Comparison of ENCODE assay signal across 9 cellular contexts in the genomic region with DNA sequence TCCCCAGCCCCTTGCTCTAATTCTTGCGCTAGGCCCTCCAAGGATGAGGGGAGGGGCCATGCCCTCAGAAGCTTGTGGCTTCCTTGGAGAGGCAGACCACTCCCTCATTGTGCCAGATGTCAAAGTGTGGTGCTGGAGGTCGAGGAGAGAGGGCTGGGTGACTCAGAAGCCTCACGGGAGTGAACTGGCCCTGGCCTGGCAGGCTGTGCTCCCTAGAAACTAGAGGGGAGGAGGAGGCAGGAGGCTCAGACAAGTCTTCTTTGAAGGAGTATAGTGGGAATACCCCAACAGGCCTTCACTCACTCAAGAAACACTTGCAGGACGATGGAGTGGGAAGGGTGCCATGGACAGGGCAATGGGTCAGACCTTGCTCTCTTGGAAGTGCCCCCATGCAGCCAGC. TPM values are rescaled to one million over a fixed set of nuclear protein-coding genes. Genes with fewer than 3 reads are reported as not detected.
A peak's percentile ranks its signal among the peaks of the same experiment; 100 is the strongest.
DNase-seq lines count a peak whose midpoint lies in the region; ATAC-seq and TF ChIP-seq lines count a peak whose summit lies in the region.
"Had no signal": no experiment of that assay in that cellular context is flagged by ENCODE, and none has a peak within 500 bp of the region (broad histone marks: within the 10 kb centered on the region; RNA-seq: fewer than 3 reads in every experiment).

No MANE protein-coding gene starts in this region.

- H3K36me3 Mint-ChIP-seq in activated CD4-positive, alpha-beta T cell treated with anti-CD3 and anti-CD28 coated beads for 36 hours (ENCODE audit: low read depth): peaks cover 3% of the 10 kb centered on the region
- H3K36me3 Mint-ChIP-seq in activated naive CD8-positive, alpha-beta T cell treated with anti-CD3 and anti-CD28 coated beads, Interleukin-2, amount 50 U/mL, for 24 hours (ENCODE audit: low read depth): peaks cover 1% of the 10 kb centered on the region

- POLR2A ChIA-PET in activated CD4-positive, alpha-beta T cell treated with anti-CD3 and anti-CD28 coated beads for 36 hours (lab: Charles Lee): no interaction called here

- no peaks in the 10 kb centered on the region for H3K4me1 Mint-ChIP-seq in activated CD4-positive, alpha-beta T cell treated with anti-CD3 and anti-CD28 coated beads for 36 hours
- no peaks in the 10 kb centered on the region for H3K4me1 Mint-ChIP-seq in activated naive CD8-positive, alpha-beta T cell treated with anti-CD3 and anti-CD28 coated beads, Interleukin-2, amount 50 U/mL, for 24 hours

- no peaks in the 10 kb centered on the region for H3K27me3 Mint-ChIP-seq in activated CD4-positive, alpha-beta T cell treated with anti-CD3 and anti-CD28 coated beads for 36 hours
- no peaks in the 10 kb centered on the region for H3K27me3 Mint-ChIP-seq in activated naive CD8-positive, alpha-beta T cell treated with anti-CD3 and anti-CD28 coated beads, Interleukin-2, amount 50 U/mL, for 24 hours

- no peaks in the 10 kb centered on the region for H3K9me3 ChIP-seq in stomach smooth muscle (ENCODE audit: control insufficient read depth in 2 of 2, low read length in 2 of 2)
- no peaks in the 10 kb centered on the region for H3K9me3 ChIP-seq in esophagus muscularis mucosa

- ATAC-seq in activated CD4-positive, alpha-beta T cell treated with anti-CD3 and anti-CD28 coated beads for 36 hours: no peak
- no peak for ATAC-seq in activated naive CD8-positive, alpha-beta T cell treated with anti-CD3 and anti-CD28 coated beads, Interleukin-2, amount 50 U/mL, for 24 hours

- 39% methylated on average over 3 of the region's 4 CpGs for WGBS in esophagus muscularis mucosa

- H3K27ac ChIP-seq in stomach smooth muscle (ENCODE audit: low read length) (peak overlapping the region; percentile 49), esophagus muscularis mucosa (replicated peaks in 1 of 4) (no peak overlapping the region)
- H3K27ac ChIP-seq: SK-N-MC had no signal

- H3K4me3 ChIP-seq in H7 (ENCODE audit: insufficient read depth, low read depth, low read length) (no peak overlapping the region), foreskin fibroblast (ENCODE audit: low read depth in 1 of 2, low read length in 2 of 2) (no peak overlapping the region), stomach smooth muscle (ENCODE audit: low read length in 2 of 2) (no peak overlapping the region), esophagus muscularis mucosa (no peak overlapping the region)
- H3K4me3 ChIP-seq: SK-N-MC had no signal

- intact Hi-C loops in esophagus muscularis mucosa (cut with DNase I): loop anchor here (5.0 kb wide), 1 partner anchor 127 kb away; a partner anchor contains a TSS
- intact Hi-C loops in activated CD4-positive, alpha-beta T cell treated with anti-CD3 and anti-CD28 coated beads for 36 hours (cut with DNase I, micrococcal nuclease): no loop called here

- H3K36me3 ChIP-seq in H7 (replicated peaks; ENCODE audit: control insufficient read depth, insufficient read depth, low read length): peaks cover 5% of the 10 kb centered on the region
- H3K36me3 ChIP-seq in stomach smooth muscle (ENCODE audit: control insufficient read depth in 2 of 2, insufficient read depth in 2 of 2, low read length in 2 of 2): peaks cover 0 to 2% of the 10 kb centered on the region in 2 donors
- peaks cover 0 to 21% (median 15%) of the 10 kb centered on the region in 4 donors for H3K36me3 ChIP-seq in esophagus muscularis mucosa

- no peak overlapping the region for H3K4me3 Mint-ChIP-seq in activated CD4-positive, alpha-beta T cell treated with anti-CD3 and anti-CD28 coated beads for 36 hours
- no peak overlapping the region for H3K4me3 Mint-ChIP-seq in activated naive CD8-positive, alpha-beta T cell treated with anti-CD3 and anti-CD28 coated beads, Interleukin-2, amount 50 U/mL, for 24 hours

- TF ChIP-seq POLR2A in esophagus muscularis mucosa (IDR thresholded peaks at IDR 0.05; ENCODE audit: low read depth): no peak

- H3K9ac ChIP-seq in stomach smooth muscle (ENCODE audit: low read length in 2 of 2): no peak overlapping the region

- H3K27me3 ChIP-seq in H7 (ENCODE audit: control insufficient read depth, insufficient read depth, low read length): no peaks in the 10 kb centered on the region
- no peaks in the 10 kb centered on the region for H3K27me3 ChIP-seq in stomach smooth muscle (ENCODE audit: control insufficient read depth in 1 of 2, insufficient read depth in 2 of 2, low read length in 2 of 2)
- no peaks in the 10 kb centered on the region for H3K27me3 ChIP-seq in esophagus muscularis mucosa

- no peak overlapping the region for H3K27ac Mint-ChIP-seq in activated CD4-positive, alpha-beta T cell treated with anti-CD3 and anti-CD28 coated beads for 36 hours
- no peak overlapping the region for H3K27ac Mint-ChIP-seq in activated naive CD8-positive, alpha-beta T cell treated with anti-CD3 and anti-CD28 coated beads, Interleukin-2, amount 50 U/mL, for 24 hours

- no peaks in the 10 kb centered on the region for H3K9me3 Mint-ChIP-seq in activated CD4-positive, alpha-beta T cell treated with anti-CD3 and anti-CD28 coated beads for 36 hours (ENCODE audit: low read depth)
- no peaks in the 10 kb centered on the region for H3K9me3 Mint-ChIP-seq in activated naive CD8-positive, alpha-beta T cell treated with anti-CD3 and anti-CD28 coated beads, Interleukin-2, amount 50 U/mL, for 24 hours

- DNase-seq in H7 (peak; percentile 53), SK-N-DZ (ENCODE audit: low spot score) (peak; percentile 53), foreskin fibroblast (peak; percentile 71 to 86), esophagus muscularis mucosa (ENCODE audit: extremely low spot score) (no peak)
- DNase-seq in activated CD4-positive, alpha-beta T cell treated with anti-CD3 and anti-CD28 coated beads for 36 hours: no peak
- DNase-seq in activated naive CD8-positive, alpha-beta T cell treated with anti-CD3 and anti-CD28 coated beads, Interleukin-2, amount 50 U/mL, for 24 hours: no peak
- DNase-seq: NCI-H2107 had no signal

- no peak for TF ChIP-seq CTCF in foreskin fibroblast (IDR thresholded peaks at IDR 0.05; ENCODE audit: low read depth, low read length)
- no peak for TF ChIP-seq CTCF in esophagus muscularis mucosa (IDR thresholded peaks at IDR 0.05)

- TF ChIP-seq EP300 in esophagus muscularis mucosa (IDR thresholded peaks at IDR 0.05): no peak

- H3K4me1 ChIP-seq in stomach smooth muscle (ENCODE audit: control insufficient read depth, insufficient read depth, low read length) (peaks cover 72% of the 10 kb centered on the region), esophagus muscularis mucosa (peaks cover 20 to 79% (median 74%) of the 10 kb centered on the region in 4 donors)

- CTCF ChIA-PET in activated CD4-positive, alpha-beta T cell treated with anti-CD3 and anti-CD28 coated beads for 36 hours (lab: Charles Lee): no interaction called here

RNA-seq across cellular contexts. Expression of a gene that starts 18.5 kb away (rescaled TPM):
- 42.0 and 46.0 TPM in 2 replicates for total RNA-seq in H7 (2014; rRNA removed; shearing (Covaris generic))
- polyA plus RNA-seq in SK-N-DZ (2014; cell fraction: cytosol; rRNA removed): 40.5 and 44.8 TPM in 2 replicates
- polyA plus RNA-seq in SK-N-DZ (2014; cell fraction: nucleus; rRNA removed): 17.1 and 19.5 TPM in 2 replicates
- total RNA-seq in esophagus muscularis mucosa: 10 to 100 TPM; 73.1 to 96.2 (median 87.4) TPM
- total RNA-seq in activated CD4-positive, alpha-beta T cell treated with anti-CD3 and anti-CD28 coated beads for 36 hours: 10 to 100 TPM; 28.0 to 29.8 TPM

RNA-seq across cellular contexts. Expression of a gene that starts 30.2 kb away (rescaled TPM):
- 45.4 and 76.9 TPM in 2 replicates for total RNA-seq in H7 (2014; rRNA removed; shearing (Covaris generic))
- 165 and 184 TPM in 2 replicates for polyA plus RNA-seq in SK-N-DZ (2014; cell fraction: cytosol; rRNA removed)
- polyA plus RNA-seq in SK-N-DZ (2014; cell fraction: nucleus; rRNA removed): 1,147 and 2,499 TPM in 2 replicates
- 10 to 100 TPM; 28.8 to 65.6 (median 38.9) TPM for total RNA-seq in esophagus muscularis mucosa
- 100 to 1,000 TPM; 112 to 120 TPM for total RNA-seq in activated CD4-positive, alpha-beta T cell treated with anti-CD3 and anti-CD28 coated beads for 36 hours

RNA-seq across cellular contexts. Expression of a gene that starts 54.6 kb away (rescaled TPM):
- total RNA-seq in H7 (2014; rRNA removed; shearing (Covaris generic)): 0.33 and 0.48 TPM in 2 replicates
- polyA plus RNA-seq in SK-N-DZ (2014; cell fraction: cytosol; rRNA removed): 0.57 and 0.93 TPM in 2 replicates
- 0.82 and 2.0 TPM in 2 replicates for polyA plus RNA-seq in SK-N-DZ (2014; cell fraction: nucleus; rRNA removed)
- 1 to 10 TPM in 3 of 4 donors, under 1 TPM in 1; 0.50 to 2.9 (median 1.9) TPM for total RNA-seq in esophagus muscularis mucosa
- total RNA-seq in activated CD4-positive, alpha-beta T cell treated with anti-CD3 and anti-CD28 coated beads for 36 hours: not detected

Comparison
In these comparisons a context has a peak if more than half of its experiments do, and no peak if none do; other contexts are left out.
1. DNase-seq: peak in H7 (single experiment), SK-N-DZ (single experiment) and foreskin fibroblast (2 of 2); none in esophagus muscularis mucosa (single experiment), activated CD4-positive, alpha-beta T cell treated with anti-CD3 and anti-CD28 coated beads for 36 hours (single experiment) and activated naive CD8-positive, alpha-beta T cell treated with anti-CD3 and anti-CD28 coated beads, Interleukin-2, amount 50 U/mL, for 24 hours (single experiment).